Comparison of ENCODE assay signal across 8 cellular contexts in the genomic region with DNA sequence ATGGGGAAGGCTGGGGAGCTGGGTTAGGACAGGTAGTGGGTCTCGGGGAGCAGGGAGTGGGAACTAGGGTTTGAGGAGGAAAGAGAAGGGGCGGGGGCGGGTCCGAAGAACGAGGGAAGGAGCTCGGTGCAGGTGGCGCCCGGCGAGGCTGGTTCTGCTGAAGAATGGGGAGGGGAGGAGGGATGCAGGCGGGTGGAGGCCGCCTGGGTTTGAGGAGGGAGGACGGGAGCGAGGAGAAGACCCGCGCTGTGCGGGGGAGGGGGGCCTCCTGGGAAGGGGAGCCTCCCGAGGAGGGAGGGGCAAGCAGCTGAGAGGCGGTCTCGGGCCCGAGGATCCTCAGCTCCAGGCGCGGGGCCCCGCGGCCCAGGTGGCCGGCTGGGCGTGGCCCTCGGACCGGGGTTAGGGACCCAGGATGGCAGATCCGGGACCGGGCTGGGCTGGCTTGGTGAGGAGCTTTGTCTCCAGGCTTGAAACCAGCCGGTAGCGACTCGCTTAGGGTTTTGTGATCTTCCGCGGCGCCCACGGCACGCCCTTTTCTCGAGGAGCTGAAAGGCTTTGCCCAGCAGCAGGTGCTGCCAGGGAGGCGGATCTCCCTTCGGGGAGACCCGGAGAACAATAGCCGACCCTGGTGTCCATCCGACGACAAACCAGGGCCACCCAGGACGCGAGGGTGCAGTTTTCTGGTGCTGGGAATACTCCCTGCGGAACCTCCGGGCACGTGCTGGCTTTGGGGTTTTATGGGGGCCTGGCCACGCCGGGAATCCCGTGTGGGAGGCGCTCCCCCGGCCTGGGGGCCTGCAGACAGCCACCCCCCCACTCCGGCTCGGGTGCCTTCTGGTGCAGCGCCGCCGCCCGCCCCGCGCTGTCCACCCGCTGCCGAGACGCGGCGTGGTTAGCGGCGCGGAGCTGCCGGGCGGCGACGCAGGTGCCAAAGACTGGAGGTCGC. TPM values are rescaled to one million over a fixed set of nuclear protein-coding genes. Genes with fewer than 3 reads are reported as not detected.
DNase-seq lines count a peak whose midpoint lies in the region; ATAC-seq and TF ChIP-seq lines count a peak whose summit lies in the region.

No MANE protein-coding gene starts in this region.

- H3K36me3 Mint-ChIP-seq in effector memory CD8-positive, alpha-beta T cell (ENCODE audit: insufficient read depth), result no peaks in the 10 kb centered on the region

- BruUV-seq in PC-3 (replicated peaks; lab: Mats Ljungman, UMichigan), result no TSS peak

- peak overlapping the region in 1 of 2 experiments; percentile 87; a peak in 1 of 4 replicates for H3K27ac ChIP-seq in SK-N-SH (ENCODE audit: low read depth in 2 of 2, low read length in 1 of 2)
- no peak overlapping the region for H3K27ac ChIP-seq in PC-3 (ENCODE audit: low read length)
- H3K27ac ChIP-seq in smooth muscle cell (ENCODE audit: low read depth), result no peak overlapping the region

- DNase-seq in SK-N-SH, result peak; percentile 85
- DNase-seq in PC-3, result no peak
- no peak for DNase-seq in effector memory CD8-positive, alpha-beta T cell
- DNase-seq in smooth muscle cell (lab: John Stamatoyannopoulos, UW; ENCODE audit: unreplicated experiment), result no peak
- DNase-seq in NCI-H1694 (lab: John Stamatoyannopoulos, UW), result no peak

- no peak; the same call in 1 of the 2 replicates for TF ChIP-seq RAD21 in SK-N-SH (IDR thresholded peaks at IDR 0.05; ENCODE audit: low read length)

- peak overlapping the region; percentile 77 to 79 for H3K4me3 Mint-ChIP-seq in effector memory CD8-positive, alpha-beta T cell

- H3K4me3 ChIP-seq in SK-N-SH (ENCODE audit: low read depth in 2 of 2, low read length in 1 of 2) (peak overlapping the region in 1 of 2 experiments; percentile 61; a peak in 3 of 4 replicates), PC-3 (ENCODE audit: low read length) (peak overlapping the region; percentile 57), smooth muscle cell (peak overlapping the region; percentile 49)

- H3K27ac Mint-ChIP-seq in effector memory CD8-positive, alpha-beta T cell, result no peak overlapping the region

- H3K9ac ChIP-seq in SK-N-SH, result no peak overlapping the region
- H3K9ac ChIP-seq in PC-3 (ENCODE audit: low read length), result no peak overlapping the region
- no peak overlapping the region for H3K9ac ChIP-seq in smooth muscle cell (ENCODE audit: low read depth)

- intact Hi-C loops in PC-3 (cut with micrococcal nuclease), result no loop called here

- POLR2A ChIA-PET in SK-N-SH (lab: Yijun Ruan, JAX) (interaction anchor here (0.7 to 5.5 kb wide), 9 partner anchors 11 to 238 kb away, joined by 3 to 51 read pairs (median 3); partner anchors contain the start of genes AGBL5 and KHK), PC-3 (lab: Charles Lee; ENCODE audit: unreplicated experiment) (interaction anchor here (0.6 kb wide), 1 partner anchor 21 kb away, joined by 3 read pairs; no protein-coding TSS in a partner anchor)

- H2AFZ ChIP-seq in SK-N-SH (ENCODE audit: low read depth) (no peak overlapping the region), PC-3 (ENCODE audit: low read length) (peak overlapping the region; percentile 45; the same call in 1 of the 2 replicates), smooth muscle cell (ENCODE audit: low read depth) (no peak overlapping the region)

- H3K9me2 ChIP-seq in SK-N-SH (no peaks in the 10 kb centered on the region), PC-3 (replicated peaks; ENCODE audit: low read length) (no peaks in the 10 kb centered on the region)

- H3K27me3 ChIP-seq in SK-N-SH (ENCODE audit: insufficient read depth), result peaks cover 82% of the 10 kb centered on the region
- peaks cover 85% of the 10 kb centered on the region for H3K27me3 ChIP-seq in PC-3 (ENCODE audit: low read length)
- peaks cover 79% of the 10 kb centered on the region for H3K27me3 ChIP-seq in smooth muscle cell (ENCODE audit: low read depth)

- no peaks in the 10 kb centered on the region for H4K20me1 ChIP-seq in SK-N-SH (ENCODE audit: insufficient read depth)
- no peaks in the 10 kb centered on the region for H4K20me1 ChIP-seq in PC-3 (ENCODE audit: low read length)
- H4K20me1 ChIP-seq in smooth muscle cell (ENCODE audit: low read depth), result no peaks in the 10 kb centered on the region

- H3K9me3 ChIP-seq in SK-N-SH, result no peaks in the 10 kb centered on the region
- no peaks in the 10 kb centered on the region for H3K9me3 ChIP-seq in PC-3 (ENCODE audit: low read length)
- H3K9me3 ChIP-seq in smooth muscle cell (replicated peaks; ENCODE audit: low read depth), result no peaks in the 10 kb centered on the region

- 15% methylated on average over 35 of the region's 76 CpGs for WGBS in SK-N-SH (ENCODE audit: low lambda C conversion rate)
- 7% methylated on average over 50 of the region's 76 CpGs for WGBS in smooth muscle cell (ENCODE audit: low lambda C conversion rate)

- H3K4me1 ChIP-seq in SK-N-SH (ENCODE audit: control insufficient read depth in 1 of 2, insufficient read depth in 2 of 2, low read depth in 1 of 2, low read length in 1 of 2) (peaks cover 0 to 48% of the 10 kb centered on the region in 2 experiments; a peak in 3 of 4 replicates), PC-3 (ENCODE audit: insufficient read depth, low read length) (peaks cover 10% of the 10 kb centered on the region; the same call in 1 of the 2 replicates), smooth muscle cell (ENCODE audit: low read depth) (peaks cover 22% of the 10 kb centered on the region)

- no peaks in the 10 kb centered on the region for H3K79me2 ChIP-seq in SK-N-SH (ENCODE audit: insufficient read depth)
- H3K79me2 ChIP-seq in PC-3 (ENCODE audit: low read length), result no peaks in the 10 kb centered on the region
- H3K79me2 ChIP-seq in smooth muscle cell (ENCODE audit: low read depth), result no peaks in the 10 kb centered on the region

- ATAC-seq in SK-N-SH treated with all-trans-retinoic acid at 6 μM for 48 hours, result no peak
- ATAC-seq in PC-3, result no peak
- ATAC-seq in effector memory CD8-positive, alpha-beta T cell (replicated peaks), result no peak
- ATAC-seq in HG03354 (IDR thresholded peaks at IDR 0.05; ENCODE audit: poor library complexity, severe bottlenecking, unreplicated experiment), result no peak
- no peak for ATAC-seq in GM21367 (IDR thresholded peaks at IDR 0.05; ENCODE audit: unreplicated experiment)

- H3K27me3 Mint-ChIP-seq in effector memory CD8-positive, alpha-beta T cell, result peaks cover 63 to 80% of the 10 kb centered on the region in 2 donors

- no peaks in the 10 kb centered on the region for H3K9me3 Mint-ChIP-seq in effector memory CD8-positive, alpha-beta T cell

- TF ChIP-seq CTCF in SK-N-SH (IDR thresholded peaks at IDR 0.05), result no peak
- TF ChIP-seq CTCF in PC-3 (conservative IDR thresholded peaks at IDR 0.05; ENCODE audit: low read depth, low read length), result no peak
- TF ChIP-seq CTCF in smooth muscle cell (IDR thresholded peaks at IDR 0.05; ENCODE audit: borderline replicate concordance, insufficient read depth, poor library complexity, severe bottlenecking), result no peak

- no peak for TF ChIP-seq EP300 in SK-N-SH (IDR thresholded peaks at IDR 0.05; ENCODE audit: borderline replicate concordance in 1 of 2, low read depth in 1 of 2, low read length in 1 of 2)

- peaks cover 7 to 14% of the 10 kb centered on the region in 2 donors for H3K4me1 Mint-ChIP-seq in effector memory CD8-positive, alpha-beta T cell (ENCODE audit: low read depth in 2 of 2)

- H3K36me3 ChIP-seq in SK-N-SH (replicated peaks in 1 of 2; ENCODE audit: control insufficient read depth in 1 of 2, insufficient read depth in 2 of 2, low read length in 1 of 2), result no peaks in the 10 kb centered on the region
- no peaks in the 10 kb centered on the region for H3K36me3 ChIP-seq in PC-3 (ENCODE audit: low read depth, low read length)
- no peaks in the 10 kb centered on the region for H3K36me3 ChIP-seq in smooth muscle cell (ENCODE audit: low read depth)

- CTCF ChIA-PET in SK-N-SH (lab: Yijun Ruan, JAX), result interaction anchor here (1.0 to 19.4 kb wide), 12 partner anchors 12 to 416 kb away, joined by 3 to 779 read pairs (median 6); no protein-coding TSS in a partner anchor
- CTCF ChIA-PET in PC-3 (lab: Charles Lee), result no interaction called here

- H3K4me2 ChIP-seq in SK-N-SH (peak overlapping the region; percentile 73; the same call in 1 of the 2 replicates), PC-3 (ENCODE audit: low read length) (peak overlapping the region; percentile 62), smooth muscle cell (peak overlapping the region; percentile 87)

- peaks cover 4% of the 10 kb centered on the region for H3F3A ChIP-seq in SK-N-SH (replicated peaks; ENCODE audit: insufficient read depth)
- no peaks in the 10 kb centered on the region for H3F3A ChIP-seq in PC-3 (ENCODE audit: low read length, unreplicated experiment)
- H3F3A ChIP-seq in smooth muscle cell (ENCODE audit: low read depth), result no peaks in the 10 kb centered on the region

TF ChIP-seq in SK-N-SH, 30 proteins besides CTCF, POLR2A, EP300 and RAD21 (continues in another document):
- TF ChIP-seq SMC3 (IDR thresholded peaks at IDR 0.05; ENCODE audit: low read depth, low read length) (no peak), YY1 (IDR thresholded peaks at IDR 0.05; ENCODE audit: low read depth) (no peak), FOSL2 (IDR thresholded peaks at IDR 0.05; ENCODE audit: borderline replicate concordance, low read depth) (no peak)

TF ChIP-seq in SK-N-SH treated with all-trans-retinoic acid at 6 μM for 48 hours, 23 proteins besides CTCF, POLR2A, EP300 and RAD21 (continues in another document):
- TF ChIP-seq, protein P1, sequence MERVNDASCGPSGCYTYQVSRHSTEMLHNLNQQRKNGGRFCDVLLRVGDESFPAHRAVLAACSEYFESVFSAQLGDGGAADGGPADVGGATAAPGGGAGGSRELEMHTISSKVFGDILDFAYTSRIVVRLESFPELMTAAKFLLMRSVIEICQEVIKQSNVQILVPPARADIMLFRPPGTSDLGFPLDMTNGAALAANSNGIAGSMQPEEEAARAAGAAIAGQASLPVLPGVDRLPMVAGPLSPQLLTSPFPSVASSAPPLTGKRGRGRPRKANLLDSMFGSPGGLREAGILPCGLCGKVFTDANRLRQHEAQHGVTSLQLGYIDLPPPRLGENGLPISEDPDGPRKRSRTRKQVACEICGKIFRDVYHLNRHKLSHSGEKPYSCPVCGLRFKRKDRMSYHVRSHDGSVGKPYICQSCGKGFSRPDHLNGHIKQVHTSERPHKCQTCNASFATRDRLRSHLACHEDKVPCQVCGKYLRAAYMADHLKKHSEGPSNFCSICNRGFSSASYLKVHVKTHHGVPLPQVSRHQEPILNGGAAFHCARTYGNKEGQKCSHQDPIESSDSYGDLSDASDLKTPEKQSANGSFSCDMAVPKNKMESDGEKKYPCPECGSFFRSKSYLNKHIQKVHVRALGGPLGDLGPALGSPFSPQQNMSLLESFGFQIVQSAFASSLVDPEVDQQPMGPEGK (CRISPR knock-in tag; IDR thresholded peaks at IDR 0.05; ENCODE audit: borderline replicate concordance), result no peak
- no peak for TF ChIP-seq ZFP30 (CRISPR knock-in tag; IDR thresholded peaks at IDR 0.05)
- no peak for TF ChIP-seq ZNF8 (CRISPR knock-in tag; IDR thresholded peaks at IDR 0.05)
- no peak for TF ChIP-seq BACH2 (CRISPR knock-in tag; IDR thresholded peaks at IDR 0.05; ENCODE audit: borderline replicate concordance)

RNA-seq across cellular contexts. Expression of gene DPYSL5, which starts 1.4 kb away (rescaled TPM):
- polyA plus RNA-seq in SK-N-SH (2012; rRNA removed) (0.79 and 1.8 TPM in 2 replicates), smooth muscle cell (0.37 TPM in 1 of 2 replicates, not detected in the other)
- polyA plus RNA-seq in SK-N-SH (2012; cell fraction: cytosol; rRNA removed), result 1.0 and 2.8 TPM in 2 replicates
- 0.64 and 1.0 TPM in 2 replicates for polyA plus RNA-seq in SK-N-SH (2012; cell fraction: nucleus; rRNA removed)
- total RNA-seq in PC-3 (2014; rRNA removed) (not detected in 2 replicates), smooth muscle cell (0.40 TPM in 1 of 2 replicates, not detected in the other)
